ENCODE assay signal across 1 cellular context in the genomic region with DNA sequence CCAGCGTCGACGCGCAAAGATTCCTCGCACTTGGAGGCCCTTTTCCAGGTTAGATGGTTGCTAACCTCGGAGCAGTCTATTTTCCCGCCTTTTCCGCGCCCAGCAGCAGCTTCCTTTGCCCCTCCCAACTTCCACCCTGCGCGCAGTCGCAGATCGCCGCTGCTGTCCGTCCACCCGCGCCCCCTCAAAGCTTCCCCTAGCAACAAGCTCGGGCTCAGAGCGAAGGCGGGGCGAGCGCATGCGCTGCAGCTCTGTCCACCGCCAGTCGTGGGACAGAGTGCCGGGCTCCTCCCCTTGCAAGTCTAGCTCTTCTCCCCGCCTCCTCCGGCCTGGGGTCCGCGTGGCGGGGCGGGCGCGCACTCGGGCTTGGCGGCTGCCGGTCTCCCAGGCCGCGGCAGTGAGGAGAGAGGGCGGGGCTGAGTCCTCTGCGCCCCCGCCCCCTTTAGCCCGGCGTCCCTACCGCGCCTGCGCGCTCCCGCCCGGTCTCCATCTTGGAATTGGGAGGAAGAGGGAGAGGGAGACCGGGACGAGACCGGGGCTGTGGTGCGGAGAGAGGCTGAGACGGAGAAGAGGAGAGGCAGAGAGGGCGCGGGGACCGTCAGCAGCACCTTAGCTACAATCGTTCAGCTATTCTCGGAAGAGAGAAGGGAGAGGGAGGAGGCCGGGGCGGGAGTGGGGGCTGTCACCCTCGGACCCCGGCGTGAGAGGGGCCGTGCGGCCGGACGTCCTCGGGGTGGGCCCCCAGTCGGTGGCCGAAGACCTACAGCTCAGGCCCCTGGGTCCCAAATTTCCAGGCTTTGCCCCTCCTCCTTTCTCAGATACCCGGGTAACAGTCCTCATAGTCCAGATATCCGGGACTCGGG.
TF ChIP-seq lines count a peak whose summit lies in the region.

Gene TAOK2 (plus strand): TSS at position 485 of the 863 bp plus-strand sequence. CDS start 3,905 bp downstream, outside the sequence.

TF ChIP-seq in HepG2, 621 proteins besides CTCF, POLR2A, EP300 and RAD21 (continued from another document and continues in another):
- TF ChIP-seq ZFP91 (CRISPR knock-in tag; IDR thresholded peaks at IDR 0.05; ENCODE audit: borderline replicate concordance): peak; percentile 93
- TF ChIP-seq ZNF234 (CRISPR knock-in tag; conservative IDR thresholded peaks at IDR 0.05): no peak
- peak; percentile 90; the same call in 1 of the 2 replicates for TF ChIP-seq ZSCAN31 (CRISPR knock-in tag; IDR thresholded peaks at IDR 0.05; ENCODE audit: low read depth)
- TF ChIP-seq ZSCAN30 (CRISPR knock-in tag; IDR thresholded peaks at IDR 0.05): no peak
- TF ChIP-seq, protein P1, sequence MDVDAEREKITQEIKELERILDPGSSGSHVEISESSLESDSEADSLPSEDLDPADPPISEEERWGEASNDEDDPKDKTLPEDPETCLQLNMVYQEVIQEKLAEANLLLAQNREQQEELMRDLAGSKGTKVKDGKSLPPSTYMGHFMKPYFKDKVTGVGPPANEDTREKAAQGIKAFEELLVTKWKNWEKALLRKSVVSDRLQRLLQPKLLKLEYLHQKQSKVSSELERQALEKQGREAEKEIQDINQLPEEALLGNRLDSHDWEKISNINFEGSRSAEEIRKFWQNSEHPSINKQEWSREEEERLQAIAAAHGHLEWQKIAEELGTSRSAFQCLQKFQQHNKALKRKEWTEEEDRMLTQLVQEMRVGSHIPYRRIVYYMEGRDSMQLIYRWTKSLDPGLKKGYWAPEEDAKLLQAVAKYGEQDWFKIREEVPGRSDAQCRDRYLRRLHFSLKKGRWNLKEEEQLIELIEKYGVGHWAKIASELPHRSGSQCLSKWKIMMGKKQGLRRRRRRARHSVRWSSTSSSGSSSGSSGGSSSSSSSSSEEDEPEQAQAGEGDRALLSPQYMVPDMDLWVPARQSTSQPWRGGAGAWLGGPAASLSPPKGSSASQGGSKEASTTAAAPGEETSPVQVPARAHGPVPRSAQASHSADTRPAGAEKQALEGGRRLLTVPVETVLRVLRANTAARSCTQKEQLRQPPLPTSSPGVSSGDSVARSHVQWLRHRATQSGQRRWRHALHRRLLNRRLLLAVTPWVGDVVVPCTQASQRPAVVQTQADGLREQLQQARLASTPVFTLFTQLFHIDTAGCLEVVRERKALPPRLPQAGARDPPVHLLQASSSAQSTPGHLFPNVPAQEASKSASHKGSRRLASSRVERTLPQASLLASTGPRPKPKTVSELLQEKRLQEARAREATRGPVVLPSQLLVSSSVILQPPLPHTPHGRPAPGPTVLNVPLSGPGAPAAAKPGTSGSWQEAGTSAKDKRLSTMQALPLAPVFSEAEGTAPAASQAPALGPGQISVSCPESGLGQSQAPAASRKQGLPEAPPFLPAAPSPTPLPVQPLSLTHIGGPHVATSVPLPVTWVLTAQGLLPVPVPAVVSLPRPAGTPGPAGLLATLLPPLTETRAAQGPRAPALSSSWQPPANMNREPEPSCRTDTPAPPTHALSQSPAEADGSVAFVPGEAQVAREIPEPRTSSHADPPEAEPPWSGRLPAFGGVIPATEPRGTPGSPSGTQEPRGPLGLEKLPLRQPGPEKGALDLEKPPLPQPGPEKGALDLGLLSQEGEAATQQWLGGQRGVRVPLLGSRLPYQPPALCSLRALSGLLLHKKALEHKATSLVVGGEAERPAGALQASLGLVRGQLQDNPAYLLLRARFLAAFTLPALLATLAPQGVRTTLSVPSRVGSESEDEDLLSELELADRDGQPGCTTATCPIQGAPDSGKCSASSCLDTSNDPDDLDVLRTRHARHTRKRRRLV (CRISPR knock-in tag; IDR thresholded peaks at IDR 0.05): no peak
- TF ChIP-seq ZNF207 (IDR thresholded peaks at IDR 0.05; ENCODE audit: borderline replicate concordance): no peak
- TF ChIP-seq, protein P2, sequence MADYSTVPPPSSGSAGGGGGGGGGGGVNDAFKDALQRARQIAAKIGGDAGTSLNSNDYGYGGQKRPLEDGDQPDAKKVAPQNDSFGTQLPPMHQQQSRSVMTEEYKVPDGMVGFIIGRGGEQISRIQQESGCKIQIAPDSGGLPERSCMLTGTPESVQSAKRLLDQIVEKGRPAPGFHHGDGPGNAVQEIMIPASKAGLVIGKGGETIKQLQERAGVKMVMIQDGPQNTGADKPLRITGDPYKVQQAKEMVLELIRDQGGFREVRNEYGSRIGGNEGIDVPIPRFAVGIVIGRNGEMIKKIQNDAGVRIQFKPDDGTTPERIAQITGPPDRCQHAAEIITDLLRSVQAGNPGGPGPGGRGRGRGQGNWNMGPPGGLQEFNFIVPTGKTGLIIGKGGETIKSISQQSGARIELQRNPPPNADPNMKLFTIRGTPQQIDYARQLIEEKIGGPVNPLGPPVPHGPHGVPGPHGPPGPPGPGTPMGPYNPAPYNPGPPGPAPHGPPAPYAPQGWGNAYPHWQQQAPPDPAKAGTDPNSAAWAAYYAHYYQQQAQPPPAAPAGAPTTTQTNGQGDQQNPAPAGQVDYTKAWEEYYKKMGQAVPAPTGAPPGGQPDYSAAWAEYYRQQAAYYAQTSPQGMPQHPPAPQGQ (CRISPR knock-in tag; IDR thresholded peaks at IDR 0.05; ENCODE audit: borderline replicate concordance): no peak; the same call in 1 of the 2 replicates
- no peak for TF ChIP-seq RAD51 (IDR thresholded peaks at IDR 0.05; ENCODE audit: borderline replicate concordance)
- no peak for TF ChIP-seq ZNF17 (CRISPR knock-in tag; IDR thresholded peaks at IDR 0.05)
- TF ChIP-seq HOXD1 (CRISPR knock-in tag; IDR thresholded peaks at IDR 0.05): peak; percentile 74; the same call in 1 of the 2 replicates
- no peak for TF ChIP-seq BRD4 (CRISPR knock-in tag; IDR thresholded peaks at IDR 0.05)
- TF ChIP-seq ZBTB14 (CRISPR knock-in tag; IDR thresholded peaks at IDR 0.05): peak; percentile 84
- TF ChIP-seq ZBTB25 (CRISPR knock-in tag; IDR thresholded peaks at IDR 0.05): peak; percentile 24; the same call in 1 of the 2 replicates
- TF ChIP-seq CEBPG (CRISPR knock-in tag; IDR thresholded peaks at IDR 0.05): no peak
- peak; percentile 89 for TF ChIP-seq RFX1 (IDR thresholded peaks at IDR 0.05)
- peak; percentile 96 for TF ChIP-seq FIP1L1 (IDR thresholded peaks at IDR 0.05; ENCODE audit: borderline replicate concordance, insufficient read depth, low read depth, low read length)
- no peak for TF ChIP-seq HMG20B (CRISPR knock-in tag; conservative IDR thresholded peaks at IDR 0.05)
- TF ChIP-seq ZNF468 (CRISPR knock-in tag; IDR thresholded peaks at IDR 0.05): no peak
- peak; percentile 83; the same call in 1 of the 2 replicates for TF ChIP-seq KAT8 (CRISPR knock-in tag; IDR thresholded peaks at IDR 0.05)
- TF ChIP-seq, protein P3, sequence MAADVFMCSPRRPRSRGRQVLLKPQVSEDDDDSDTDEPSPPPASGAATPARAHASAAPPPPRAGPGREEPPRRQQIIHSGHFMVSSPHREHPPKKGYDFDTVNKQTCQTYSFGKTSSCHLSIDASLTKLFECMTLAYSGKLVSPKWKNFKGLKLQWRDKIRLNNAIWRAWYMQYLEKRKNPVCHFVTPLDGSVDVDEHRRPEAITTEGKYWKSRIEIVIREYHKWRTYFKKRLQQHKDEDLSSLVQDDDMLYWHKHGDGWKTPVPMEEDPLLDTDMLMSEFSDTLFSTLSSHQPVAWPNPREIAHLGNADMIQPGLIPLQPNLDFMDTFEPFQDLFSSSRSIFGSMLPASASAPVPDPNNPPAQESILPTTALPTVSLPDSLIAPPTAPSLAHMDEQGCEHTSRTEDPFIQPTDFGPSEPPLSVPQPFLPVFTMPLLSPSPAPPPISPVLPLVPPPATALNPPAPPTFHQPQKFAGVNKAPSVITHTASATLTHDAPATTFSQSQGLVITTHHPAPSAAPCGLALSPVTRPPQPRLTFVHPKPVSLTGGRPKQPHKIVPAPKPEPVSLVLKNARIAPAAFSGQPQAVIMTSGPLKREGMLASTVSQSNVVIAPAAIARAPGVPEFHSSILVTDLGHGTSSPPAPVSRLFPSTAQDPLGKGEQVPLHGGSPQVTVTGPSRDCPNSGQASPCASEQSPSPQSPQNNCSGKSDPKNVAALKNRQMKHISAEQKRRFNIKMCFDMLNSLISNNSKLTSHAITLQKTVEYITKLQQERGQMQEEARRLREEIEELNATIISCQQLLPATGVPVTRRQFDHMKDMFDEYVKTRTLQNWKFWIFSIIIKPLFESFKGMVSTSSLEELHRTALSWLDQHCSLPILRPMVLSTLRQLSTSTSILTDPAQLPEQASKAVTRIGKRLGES (CRISPR knock-in tag; IDR thresholded peaks at IDR 0.05; ENCODE audit: borderline replicate concordance): peak; percentile 87; the same call in 1 of the 2 replicates
- no peak for TF ChIP-seq TRIM24 (CRISPR knock-in tag; IDR thresholded peaks at IDR 0.05)
- no peak for TF ChIP-seq GATAD2A (CRISPR knock-in tag; IDR thresholded peaks at IDR 0.05)
- no peak for TF ChIP-seq JARID2 (CRISPR knock-in tag; IDR thresholded peaks at IDR 0.05; ENCODE audit: insufficient replicate concordance)
- TF ChIP-seq, protein P4, sequence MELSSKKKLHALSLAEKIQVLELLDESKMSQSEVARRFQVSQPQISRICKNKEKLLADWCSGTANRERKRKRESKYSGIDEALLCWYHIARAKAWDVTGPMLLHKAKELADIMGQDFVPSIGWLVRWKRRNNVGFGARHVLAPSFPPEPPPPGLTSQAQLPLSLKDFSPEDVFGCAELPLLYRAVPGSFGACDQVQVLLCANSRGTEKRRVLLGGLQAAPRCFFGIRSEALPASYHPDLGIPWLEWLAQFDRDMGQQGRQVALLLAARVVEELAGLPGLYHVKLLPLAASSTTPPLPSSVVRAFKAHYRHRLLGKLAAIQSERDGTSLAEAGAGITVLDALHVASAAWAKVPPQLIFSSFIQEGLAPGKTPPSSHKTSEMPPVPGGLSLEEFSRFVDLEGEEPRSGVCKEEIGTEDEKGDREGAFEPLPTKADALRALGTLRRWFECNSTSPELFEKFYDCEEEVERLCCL (CRISPR knock-in tag; IDR thresholded peaks at IDR 0.05; ENCODE audit: borderline replicate concordance): 0 out of 2 replicates have a peak, but pooled peaks have one; percentile 61
- TF ChIP-seq USF2 (IDR thresholded peaks at IDR 0.05; ENCODE audit: low read depth, low read length): no peak
- TF ChIP-seq USF2 (CRISPR knock-in tag; IDR thresholded peaks at IDR 0.05; ENCODE audit: borderline replicate concordance): no peak
- peak; percentile 71; the same call in 1 of the 2 replicates for TF ChIP-seq DMTF1 (CRISPR knock-in tag; IDR thresholded peaks at IDR 0.05)
